In genomic region chr5:78757269-78758053, GRCh38 we compare ENCODE assay signal across 8 cellular contexts.
DNase-seq lines count a peak whose midpoint lies in the region; ATAC-seq and TF ChIP-seq lines count a peak whose summit lies in the region.

No MANE protein-coding gene starts in this region.

- H3K27me3 ChIP-seq in SU-DHL-6 (ENCODE audit: low read length), result no peaks in the 10 kb centered on the region
- no peaks in the 10 kb centered on the region for H3K27me3 ChIP-seq in psoas muscle (ENCODE audit: insufficient read depth in 3 of 3, low read length in 2 of 3)
- H3K27me3 ChIP-seq in upper lobe of right lung, result no peaks in the 10 kb centered on the region

- TF ChIP-seq CTCF in SU-DHL-6 (IDR thresholded peaks at IDR 0.05; ENCODE audit: insufficient read depth, low read length, poor library complexity, severe bottlenecking) (no peak), psoas muscle (IDR thresholded peaks at IDR 0.05) (no peak), upper lobe of right lung (IDR thresholded peaks at IDR 0.05) (no peak)

- H3K36me3 ChIP-seq in SU-DHL-6 (ENCODE audit: low read length) (no peaks in the 10 kb centered on the region), psoas muscle (ENCODE audit: insufficient read depth in 1 of 2, low read depth in 1 of 2) (no peaks in the 10 kb centered on the region), upper lobe of right lung (no peaks in the 10 kb centered on the region)

- CTCF ChIA-PET in activated CD4-positive, alpha-beta T cell treated with anti-CD3 and anti-CD28 coated beads for 36 hours (lab: Charles Lee), result no interaction called here

- DNase-seq in activated CD4-positive, alpha-beta T cell treated with anti-CD3 and anti-CD28 coated beads for 36 hours, result peak; percentile 41
- DNase-seq in activated CD4-positive, alpha-beta T cell treated with anti-CD3 and anti-CD28 coated beads, Interleukin-2, amount 50 U/mL, for 4 hours, result no peak
- peak; percentile 35 to 65 for DNase-seq in psoas muscle
- no peak for DNase-seq in NCI-H2227 (lab: John Stamatoyannopoulos, UW; ENCODE audit: unreplicated experiment)
- DNase-seq in NOMO-1 treated with DMSO at 0.1 percent for 48 hours (lab: John Stamatoyannopoulos, UW; ENCODE audit: unreplicated experiment), result no peak
- no peak for DNase-seq in upper lobe of right lung

- POLR2A ChIA-PET in activated CD4-positive, alpha-beta T cell treated with anti-CD3 and anti-CD28 coated beads for 36 hours (lab: Charles Lee), result no interaction called here

- H3K9ac ChIP-seq in SU-DHL-6 (ENCODE audit: low read length), result peak overlapping the region; percentile 41

- no peaks in the 10 kb centered on the region for H3K36me3 Mint-ChIP-seq in activated CD4-positive, alpha-beta T cell treated with anti-CD3 and anti-CD28 coated beads for 36 hours (ENCODE audit: low read depth)

- H3F3A ChIP-seq in SU-DHL-6 (ENCODE audit: insufficient read depth), result peaks cover 52% of the 10 kb centered on the region

- H3K9me3 ChIP-seq in SU-DHL-6 (ENCODE audit: insufficient read depth, low read length) (no peaks in the 10 kb centered on the region), psoas muscle (no peaks in the 10 kb centered on the region), upper lobe of right lung (no peaks in the 10 kb centered on the region)

- H3K4me1 Mint-ChIP-seq in activated CD4-positive, alpha-beta T cell treated with anti-CD3 and anti-CD28 coated beads for 36 hours, result peaks cover 19% of the 10 kb centered on the region

- H3K79me2 ChIP-seq in SU-DHL-6 (ENCODE audit: insufficient read depth, low read length), result no peaks in the 10 kb centered on the region

- H3K4me3 Mint-ChIP-seq in activated CD4-positive, alpha-beta T cell treated with anti-CD3 and anti-CD28 coated beads for 36 hours, result no peak overlapping the region

- intact Hi-C loops in activated CD4-positive, alpha-beta T cell treated with anti-CD3 and anti-CD28 coated beads for 36 hours (cut with DNase I, micrococcal nuclease), result no loop called here
- intact Hi-C loops in psoas muscle (cut with DNase I) (no loop called here), upper lobe of right lung (cut with DNase I) (no loop called here)

- H2AFZ ChIP-seq in SU-DHL-6 (ENCODE audit: low read depth, low read length, severe bottlenecking), result peak overlapping the region; percentile 42

- no peaks in the 10 kb centered on the region for H3K9me3 Mint-ChIP-seq in activated CD4-positive, alpha-beta T cell treated with anti-CD3 and anti-CD28 coated beads for 36 hours (ENCODE audit: low read depth)

- H3K9me2 ChIP-seq in SU-DHL-6 (replicated peaks; ENCODE audit: insufficient read depth, low read length), result no peaks in the 10 kb centered on the region

- H3K4me3 ChIP-seq in SU-DHL-6 (ENCODE audit: insufficient read depth, low read length, poor library complexity, severe bottlenecking) (peak overlapping the region; percentile 6), psoas muscle (no peak overlapping the region), upper lobe of right lung (no peak overlapping the region)

- WGBS in psoas muscle, 3 donors, result 65 to 76% (median 67%) methylated on average over 7 of the region's 7 CpGs

- no peaks in the 10 kb centered on the region for H3K4me1 ChIP-seq in psoas muscle
- H3K4me1 ChIP-seq in upper lobe of right lung, result no peaks in the 10 kb centered on the region

- no peaks in the 10 kb centered on the region for H4K20me1 ChIP-seq in SU-DHL-6 (ENCODE audit: low read depth, low read length)

- H3K27me3 Mint-ChIP-seq in activated CD4-positive, alpha-beta T cell treated with anti-CD3 and anti-CD28 coated beads for 36 hours, result peaks cover 2% of the 10 kb centered on the region

- peak; percentile 73 for ATAC-seq in activated CD4-positive, alpha-beta T cell treated with anti-CD3 and anti-CD28 coated beads for 36 hours
- ATAC-seq in HG02623 (IDR thresholded peaks at IDR 0.05; ENCODE audit: unreplicated experiment) (peak; percentile 41), psoas muscle (no peak), upper lobe of right lung (no peak)

- H3K27ac ChIP-seq in SU-DHL-6 (ENCODE audit: low read depth, low read length) (peak overlapping the region; percentile 94), psoas muscle (no peak overlapping the region), upper lobe of right lung (no peak overlapping the region)

- peak overlapping the region; percentile 61 for H3K4me2 ChIP-seq in SU-DHL-6 (ENCODE audit: low read depth, low read length, poor library complexity, severe bottlenecking)

- H3K27ac Mint-ChIP-seq in activated CD4-positive, alpha-beta T cell treated with anti-CD3 and anti-CD28 coated beads for 36 hours, result peak overlapping the region; percentile 45

Comparison
In these comparisons a context has a peak if more than half of its experiments do, and no peak if none do; other contexts are left out.
1. DNase-seq: peak in activated CD4-positive, alpha-beta T cell treated with anti-CD3 and anti-CD28 coated beads for 36 hours (single experiment) and psoas muscle (2 of 2); none in activated CD4-positive, alpha-beta T cell treated with anti-CD3 and anti-CD28 coated beads, Interleukin-2, amount 50 U/mL, for 4 hours (0 of 2), NCI-H2227 (single experiment), NOMO-1 treated with DMSO at 0.1 percent for 48 hours (single experiment) and upper lobe of right lung (single experiment).
2. ATAC-seq: peak in activated CD4-positive, alpha-beta T cell treated with anti-CD3 and anti-CD28 coated beads for 36 hours (single experiment) and HG02623 (single experiment); none in psoas muscle (0 of 4) and upper lobe of right lung (single experiment).